Comparison of ENCODE assay signal across 8 cellular contexts in the genomic region with DNA sequence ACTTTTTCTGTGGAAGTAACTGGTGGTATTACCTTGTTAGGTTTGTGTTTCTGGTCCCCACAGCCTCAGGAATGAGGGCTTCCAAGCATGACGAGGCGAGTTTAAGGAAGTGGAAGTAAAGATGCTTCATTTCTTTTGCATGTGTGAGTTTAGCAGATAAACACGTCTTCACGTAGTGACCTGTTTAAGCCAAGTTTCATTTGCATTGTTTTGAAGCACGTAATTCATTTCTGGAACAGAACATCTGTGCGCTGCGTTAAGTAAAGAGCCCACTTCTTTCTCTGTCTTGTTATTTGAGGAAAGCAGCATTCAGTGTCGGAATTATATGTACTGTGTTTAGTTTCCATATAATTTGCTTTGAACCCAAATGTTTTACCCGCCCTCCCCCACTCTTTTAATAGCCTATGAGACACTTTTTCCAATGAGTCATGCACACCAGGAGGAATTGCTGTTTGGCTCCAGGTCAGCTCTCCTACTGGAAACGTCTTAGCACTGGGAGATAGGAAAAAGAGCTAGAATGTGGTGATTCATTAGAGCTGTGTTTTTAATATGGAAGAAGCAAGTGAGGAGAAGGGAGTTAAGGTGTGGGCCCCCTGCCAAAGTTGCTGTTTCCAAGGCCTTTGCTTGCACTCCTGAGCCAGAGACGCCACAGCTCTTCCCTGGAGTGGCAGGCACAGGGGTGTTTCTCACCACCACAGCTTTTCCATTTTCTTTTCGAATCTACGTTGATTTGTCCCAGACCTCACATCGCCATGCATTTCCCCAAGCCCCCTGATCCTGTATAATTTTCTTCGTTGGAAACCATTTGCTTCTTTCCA. TPM values are rescaled to one million over a fixed set of nuclear protein-coding genes. Genes with fewer than 3 reads are reported as not detected.
DNase-seq lines count a peak whose midpoint lies in the region; ATAC-seq and TF ChIP-seq lines count a peak whose summit lies in the region.

No MANE protein-coding gene starts in this region.

- TF ChIP-seq CTCF in MCF 10A (IDR thresholded peaks at IDR 0.05; ENCODE audit: unreplicated experiment) (no peak), left lung (IDR thresholded peaks at IDR 0.05) (no peak), type B pancreatic cell (conservative IDR thresholded peaks at IDR 0.05) (no peak)

- CTCF ChIA-PET in MCF 10A (lab: Yijun Ruan, JAX), result interaction anchor here (0.6 to 3.7 kb wide), 6 partner anchors 10 to 258 kb away, joined by 3 to 20 read pairs (median 10); no protein-coding TSS in a partner anchor

- H3K4me3 Mint-ChIP-seq in MCF 10A (ENCODE audit: unreplicated experiment) (peak overlapping the region; percentile 64), type B pancreatic cell (no peak overlapping the region)

- no peak overlapping the region for H3K4me3 ChIP-seq in left lung

- no TSS peak for BruUV-seq in MCF 10A (replicated peaks; lab: Mats Ljungman, UMichigan)

- H3K27me3 Mint-ChIP-seq in MCF 10A (ENCODE audit: insufficient read depth, unreplicated experiment) (no peaks in the 10 kb centered on the region), type B pancreatic cell (no peaks in the 10 kb centered on the region)

- H3K36me3 ChIP-seq in left lung, result no peaks in the 10 kb centered on the region

- TF ChIP-seq POLR2A in GM18505 (IDR thresholded peaks at IDR 0.05; ENCODE audit: borderline replicate concordance, extremely low read depth, insufficient read depth, insufficient read length), result no peak

- H3K9me3 ChIP-seq in left lung, result no peaks in the 10 kb centered on the region

- DNase-seq in HS-27A (ENCODE audit: low read depth) (peak; percentile 56), MCF 10A (ENCODE audit: unreplicated experiment) (peak; percentile 98), left lung (peak in 1 of 2 donors; percentile 79), type B pancreatic cell (ENCODE audit: extremely low spot score, unreplicated experiment) (peak; percentile 53)
- DNase-seq in activated CD4-positive, alpha-beta T cell treated with anti-CD3 and anti-CD28 coated beads, Interleukin-2, amount 50 U/mL, for 1 hour, result no peak

- no peaks in the 10 kb centered on the region for H3K27me3 ChIP-seq in left lung

- intact Hi-C loops in MCF 10A (cut with micrococcal nuclease) (no loop called here), left lung (cut with DNase I) (no loop called here)

- H3K9me3 Mint-ChIP-seq in MCF 10A (ENCODE audit: unreplicated experiment), result no peaks in the 10 kb centered on the region
- H3K9me3 Mint-ChIP-seq in type B pancreatic cell, result peaks cover 12% of the 10 kb centered on the region

- H3K4me1 Mint-ChIP-seq in MCF 10A (ENCODE audit: insufficient read depth, unreplicated experiment) (peaks cover 22% of the 10 kb centered on the region), type B pancreatic cell (ENCODE audit: unreplicated experiment) (peaks cover 35% of the 10 kb centered on the region)

- no peaks in the 10 kb centered on the region for H3K4me1 ChIP-seq in left lung

- ATAC-seq in GM18505 (IDR thresholded peaks at IDR 0.05; ENCODE audit: unreplicated experiment) (peak; percentile 62), left lung (peak; percentile 81), GM19463 (IDR thresholded peaks at IDR 0.05; ENCODE audit: unreplicated experiment) (no peak), HG02763 (IDR thresholded peaks at IDR 0.05; ENCODE audit: unreplicated experiment) (no peak)

- H3K36me3 Mint-ChIP-seq in MCF 10A (ENCODE audit: insufficient read depth, unreplicated experiment) (peaks cover 4% of the 10 kb centered on the region), type B pancreatic cell (no peaks in the 10 kb centered on the region)

- POLR2A ChIA-PET in MCF 10A (lab: Yijun Ruan, JAX), result interaction anchor here (0.5 to 5.5 kb wide), 25 partner anchors 9 to 1823 kb away, joined by 3 to 73 read pairs (median 4); a partner anchor contains a TSS

- H3K27ac Mint-ChIP-seq in MCF 10A (ENCODE audit: low read depth, unreplicated experiment) (peak overlapping the region; percentile 94), type B pancreatic cell (peak overlapping the region; percentile 27)

- H3K27ac ChIP-seq in left lung, result peak overlapping the region; percentile 34 to 78

RNA-seq across cellular contexts. Expression of a gene that starts 36.8 kb away (rescaled TPM):
- total RNA-seq in MCF 10A (2022), result 0.16 TPM in 1 of 2 replicates, not detected in the other
- total RNA-seq in left lung, result 1 to 10 TPM in 1 of 2 donors, under 1 TPM in 1; 0.86 to 2.1 TPM
- 0.29 and 0.46 TPM in 2 replicates for total RNA-seq in type B pancreatic cell (ENCODE audit: low replicate concordance)

Comparison
In these comparisons a context has a peak if more than half of its experiments do, and no peak if none do; other contexts are left out.
1. ATAC-seq: peak in GM18505 (single experiment) and left lung (single experiment); none in GM19463 (single experiment) and HG02763 (single experiment).